Comparison of ENCODE assay signal across 9 cellular contexts in genomic region chr2:219060821-219061791, GRCh38. TPM values are rescaled to one million over a fixed set of nuclear protein-coding genes. Genes with fewer than 3 reads are reported as not detected.
DNase-seq lines count a peak whose midpoint lies in the region; ATAC-seq and TF ChIP-seq lines count a peak whose summit lies in the region.
"Had no signal": no experiment of that assay in that cellular context is flagged by ENCODE, and none has a peak within 500 bp of the region (broad histone marks: within the 10 kb centered on the region; RNA-seq: fewer than 3 reads in every experiment).

Gene IHH, minus strand, starts transcription at chr2:219060921. Its CDS starts 454 bp downstream, at chr2:219060467.

- no peak within 1 kb of the TSS; the same call in 1 of the 2 replicates for H2AFZ ChIP-seq in PC-3 (ENCODE audit: low read length)

- TF ChIP-seq CTCF in PC-3 (conservative IDR thresholded peaks at IDR 0.05; ENCODE audit: low read depth, low read length) (no peak), esophagus muscularis mucosa (IDR thresholded peaks at IDR 0.05) (no peak), prostate gland (IDR thresholded peaks at IDR 0.05) (no peak)

- CTCF ChIA-PET in PC-3 (lab: Charles Lee), result interaction anchor here (0.6 to 1.1 kb wide), 3 partner anchors 31 to 67 kb away, joined by 3 to 5 read pairs (median 4); no protein-coding TSS in a partner anchor

- H3K36me3 ChIP-seq in PC-3 (ENCODE audit: low read depth, low read length), result no peaks in the 10 kb centered on the region
- no peaks in the 10 kb centered on the region for H3K36me3 ChIP-seq in esophagus muscularis mucosa
- H3K36me3 ChIP-seq in prostate gland, result no peaks in the 10 kb centered on the region

- no peaks in the 10 kb centered on the region for H4K20me1 ChIP-seq in PC-3 (ENCODE audit: low read length)

- TF ChIP-seq EP300 in esophagus muscularis mucosa (IDR thresholded peaks at IDR 0.05), result no peak

- no peaks in the 10 kb centered on the region for H3F3A ChIP-seq in PC-3 (ENCODE audit: low read length, unreplicated experiment)

- H3K27me3 ChIP-seq in PC-3 (ENCODE audit: low read length) (peaks cover 46% of the 10 kb centered on the region), esophagus muscularis mucosa (peaks cover 10 to 84% (median 53%) of the 10 kb centered on the region in 4 donors), prostate gland (replicated peaks; ENCODE audit: insufficient read depth) (peaks cover 3% of the 10 kb centered on the region)

- H3K9me3 ChIP-seq in PC-3 (ENCODE audit: low read length) (no peaks in the 10 kb centered on the region), esophagus muscularis mucosa (no peaks in the 10 kb centered on the region), prostate gland (no peaks in the 10 kb centered on the region)

- no peak within 1 kb of the TSS for H3K9ac ChIP-seq in PC-3 (ENCODE audit: low read length)

- H3K4me2 ChIP-seq in PC-3 (ENCODE audit: low read length), result peak within 1 kb of the TSS; percentile 75

- no TSS peak for BruUV-seq in PC-3 (replicated peaks; lab: Mats Ljungman, UMichigan)

- peaks cover 22% of the 10 kb centered on the region for H3K4me1 ChIP-seq in PC-3 (ENCODE audit: insufficient read depth, low read length)
- peaks cover 38 to 45% (median 43%) of the 10 kb centered on the region in 4 donors for H3K4me1 ChIP-seq in esophagus muscularis mucosa
- H3K4me1 ChIP-seq in prostate gland (replicated peaks), result peaks cover 16% of the 10 kb centered on the region

- POLR2A ChIA-PET in PC-3 (lab: Charles Lee; ENCODE audit: unreplicated experiment), result interaction anchor here (0.6 kb wide), 1 partner anchor 81 kb away, joined by 4 read pairs; no protein-coding TSS in a partner anchor

- peak within 1 kb of the TSS; percentile 58 for H3K4me3 ChIP-seq in PC-3 (ENCODE audit: low read length)
- peak within 1 kb of the TSS; percentile 17 to 42 (median 36) for H3K4me3 ChIP-seq in esophagus muscularis mucosa
- peak within 1 kb of the TSS; percentile 23 to 45 for H3K4me3 ChIP-seq in prostate gland

- ATAC-seq in PC-3, result peak; percentile 28
- no peak for ATAC-seq in GM18867 (IDR thresholded peaks at IDR 0.05; ENCODE audit: unreplicated experiment)
- no peak for ATAC-seq in GM18858 (IDR thresholded peaks at IDR 0.05; ENCODE audit: unreplicated experiment)

- no peaks in the 10 kb centered on the region for H3K79me2 ChIP-seq in PC-3 (ENCODE audit: low read length)

- 6% methylated on average over 13 of the region's 76 CpGs for WGBS in esophagus muscularis mucosa
- WGBS in prostate gland, result 2% methylated on average over 50 of the region's 76 CpGs

- DNase-seq in GM03348 (ENCODE audit: low spot score) (peak; percentile 52), PC-3 (peak; percentile 21), esophagus muscularis mucosa (ENCODE audit: extremely low spot score) (no peak), prostate gland (ENCODE audit: low spot score) (peak; percentile 36), amygdala (lab: John Stamatoyannopoulos, UW) (no peak), ureter (ENCODE audit: low spot score) (no peak)
- DNase-seq: posterior cingulate gyrus had no signal

- no peak for TF ChIP-seq POLR2A in esophagus muscularis mucosa (IDR thresholded peaks at IDR 0.05; ENCODE audit: low read depth)
- TF ChIP-seq POLR2A in prostate gland (IDR thresholded peaks at IDR 0.05), result no peak

- intact Hi-C loops in PC-3 (cut with micrococcal nuclease) (loop anchor here (5.0 kb wide), 1 partner anchor 34 kb away; no protein-coding TSS in a partner anchor), esophagus muscularis mucosa (cut with DNase I) (loop anchor here (5.0 kb wide), 1 partner anchor 61 kb away; no protein-coding TSS in a partner anchor), prostate gland (cut with DNase I) (no loop called here)

- H3K27ac ChIP-seq in PC-3 (ENCODE audit: low read length) (no peak within 1 kb of the TSS), esophagus muscularis mucosa (replicated peaks in 1 of 4) (no peak within 1 kb of the TSS), prostate gland (no peak within 1 kb of the TSS)

- no peaks in the 10 kb centered on the region for H3K9me2 ChIP-seq in PC-3 (replicated peaks; ENCODE audit: low read length)

RNA-seq across cellular contexts. Expression of gene IHH, which starts in this region (rescaled TPM):
- total RNA-seq in PC-3 (2014; rRNA removed) (0.07 TPM in 1 of 2 replicates, not detected in the other), esophagus muscularis mucosa (not detected), prostate gland (1 to 10 TPM; 3.2 to 9.6 TPM), ureter (not detected)

Comparison
In these comparisons a context has a peak if more than half of its experiments do, and no peak if none do; other contexts are left out.
1. Peak in DNase-seq, ATAC-seq, H3K4me3 ChIP-seq and H3K4me2 ChIP-seq in PC-3; RNA of the gene not detected or under 1 TPM.
2. DNase-seq: peak in GM03348 (single experiment) and prostate gland (single experiment); none in esophagus muscularis mucosa (single experiment), amygdala (0 of 56) and ureter (single experiment).
3. Peak in every context shown above with its lines, with median percentiles within 50 percentile points of each other: H3K4me3 ChIP-seq.